Comparison of ENCODE assay signal across 20 cellular contexts in genomic region chr9:11016081-11016480, GRCh38.
"Had no signal": no experiment of that assay in that cellular context is flagged by ENCODE, and none has a peak within 500 bp of the region (broad histone marks: within the 10 kb centered on the region; RNA-seq: fewer than 3 reads in every experiment).

No MANE protein-coding gene starts in this region.

- H3K9me3 ChIP-seq: right atrium auricular region had no signal

- H3K36me3 ChIP-seq: heart left ventricle, right atrium auricular region, tibial artery had no signal

- ATAC-seq: heart left ventricle; left lobe of liver; mucosa of descending colon; naive thymus-derived CD8-positive, alpha-beta T cell; stimulated activated memory B cell treated with anti-CD40 and anti-IgM and Interleukin-4, amounts not matched to agents 10 μg/mL and 1 μg/mL and 100 μg/mL, for 72 hours had no signal

- H3K4me3 ChIP-seq: heart left ventricle, mucosa of descending colon, right atrium auricular region, tibial artery had no signal

- H3K27me3 Mint-ChIP-seq: naive thymus-derived CD8-positive, alpha-beta T cell; stimulated activated memory B cell treated with anti-CD40 and anti-IgM and Interleukin-4, amounts not matched to agents 10 μg/mL and 1 μg/mL and 100 μg/mL, for 72 hours; stimulated activated naive CD8-positive, alpha-beta T cell treated with anti-CD3 and anti-CD28 coated beads, Interleukin-15, Interleukin-2, amounts not matched to agents 100 ng/mL and 50 ng/mL, for 24 hours had no signal

- H3K4me1 ChIP-seq: heart left ventricle, right atrium auricular region, tibial artery had no signal

- H3K4me1 Mint-ChIP-seq: naive thymus-derived CD8-positive, alpha-beta T cell; stimulated activated memory B cell treated with anti-CD40 and anti-IgM and Interleukin-4, amounts not matched to agents 10 μg/mL and 1 μg/mL and 100 μg/mL, for 72 hours had no signal

- H3K27ac ChIP-seq: heart left ventricle, right atrium auricular region, tibial artery had no signal

- H3K27ac Mint-ChIP-seq: naive thymus-derived CD8-positive, alpha-beta T cell; stimulated activated memory B cell treated with anti-CD40 and anti-IgM and Interleukin-4, amounts not matched to agents 10 μg/mL and 1 μg/mL and 100 μg/mL, for 72 hours; stimulated activated naive CD8-positive, alpha-beta T cell treated with anti-CD3 and anti-CD28 coated beads, Interleukin-15, Interleukin-2, amounts not matched to agents 100 ng/mL and 50 ng/mL, for 24 hours had no signal

- H3K36me3 Mint-ChIP-seq: stimulated activated memory B cell treated with anti-CD40 and anti-IgM and Interleukin-4, amounts not matched to agents 10 μg/mL and 1 μg/mL and 100 μg/mL, for 72 hours had no signal

- H3K4me3 Mint-ChIP-seq: naive thymus-derived CD8-positive, alpha-beta T cell; stimulated activated memory B cell treated with anti-CD40 and anti-IgM and Interleukin-4, amounts not matched to agents 10 μg/mL and 1 μg/mL and 100 μg/mL, for 72 hours; stimulated activated naive CD8-positive, alpha-beta T cell treated with anti-CD3 and anti-CD28 coated beads, Interleukin-15, Interleukin-2, amounts not matched to agents 100 ng/mL and 50 ng/mL, for 24 hours had no signal

- H3K27me3 ChIP-seq: heart left ventricle, right atrium auricular region, tibial artery had no signal

- DNase-seq: cerebellar nuclear complex; dermis blood vessel endothelial cell; heart left ventricle; hippocampal formation; kidney glomerular epithelial cell; mammary epithelial cell; mucosa of descending colon; naive thymus-derived CD8-positive, alpha-beta T cell; posterior cingulate gyrus; small intestine; stimulated activated CD4-positive, alpha-beta T cell treated with anti-CD3 and anti-CD28 coated beads, Interleukin-12 subunit alpha, Interleukin-12 subunit beta, amount 100 ng/mL, for 4 hours; stimulated activated CD4-positive, alpha-beta T cell treated with anti-CD3 and anti-CD28 coated beads, Interleukin-4, amount 100 ng/mL, for 1 hour; tibial artery had no signal

- FAIRE-seq: colon, endothelial cell of umbilical vein, frontal cortex, small intestine had no signal
